Comparison of ENCODE assay signal across 25 cellular contexts in the genomic region with DNA sequence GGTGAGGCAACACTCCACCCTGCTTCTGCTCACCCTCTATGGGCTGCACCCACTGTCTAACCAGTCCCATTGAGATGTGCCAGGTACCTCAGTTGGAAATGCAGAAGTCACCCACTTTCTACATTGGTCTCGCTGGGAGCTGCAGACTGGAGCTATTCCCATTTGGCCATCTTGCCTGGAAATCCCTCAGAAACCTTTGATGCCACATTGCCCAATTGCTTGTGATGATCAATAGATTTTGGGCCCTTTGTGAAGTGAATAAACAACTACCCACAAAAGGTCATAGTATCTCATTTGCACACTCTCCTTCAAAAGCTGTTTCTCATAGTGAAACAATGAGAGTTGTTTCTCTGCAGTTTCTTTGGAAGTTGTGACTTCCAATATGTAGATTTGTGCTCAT.
"Had no signal": no experiment of that assay in that cellular context is flagged by ENCODE, and none has a peak within 500 bp of the region (broad histone marks: within the 10 kb centered on the region; RNA-seq: fewer than 3 reads in every experiment).

No MANE protein-coding gene starts in this region.

- H3K36me3 ChIP-seq: colonic mucosa, esophagus squamous epithelium, gastrocnemius medialis, heart right ventricle, left ventricle myocardium inferior, lower lobe of right lung had no signal

- H3K27ac ChIP-seq: colonic mucosa, epithelial cell of prostate, esophagus squamous epithelium, gastrocnemius medialis, heart right ventricle, left ventricle myocardium inferior, lower lobe of right lung had no signal

- FAIRE-seq: endometrium, islet of Langerhans, keratinocyte had no signal

- DNase-seq: colonic mucosa; cortex of kidney; effector CD8-positive, alpha-beta T cell; effector memory CD8-positive, alpha-beta T cell; endodermal cell; erythroblast; esophagus squamous epithelium; foreskin fibroblast; foreskin melanocyte; gastrocnemius medialis; glutamatergic neuron; head of caudate nucleus; heart right ventricle; hippocampal formation; left cardiac atrium; left ventricle myocardium inferior; lower lobe of right lung; mesenchymal stem cell; mucosa of descending colon; naive B cell had no signal

- H3K9me3 ChIP-seq: colonic mucosa, esophagus squamous epithelium, gastrocnemius medialis, lower lobe of right lung, mucosa of descending colon had no signal

- H3K27me3 ChIP-seq: colonic mucosa, esophagus squamous epithelium, gastrocnemius medialis had no signal

- H3K4me1 ChIP-seq: colonic mucosa, esophagus squamous epithelium, gastrocnemius medialis, heart right ventricle, left ventricle myocardium inferior, lower lobe of right lung had no signal

- ATAC-seq: effector memory CD8-positive, alpha-beta T cell; esophagus mucosa; gastrocnemius medialis; heart right ventricle; left cardiac atrium; lower lobe of right lung; mucosa of descending colon had no signal

- H3K4me3 ChIP-seq: colonic mucosa, esophagus squamous epithelium, gastrocnemius medialis, heart right ventricle, left ventricle myocardium inferior, lower lobe of right lung, mucosa of descending colon had no signal
